Comparison of ENCODE assay signal across 1 cellular context in the genomic region with DNA sequence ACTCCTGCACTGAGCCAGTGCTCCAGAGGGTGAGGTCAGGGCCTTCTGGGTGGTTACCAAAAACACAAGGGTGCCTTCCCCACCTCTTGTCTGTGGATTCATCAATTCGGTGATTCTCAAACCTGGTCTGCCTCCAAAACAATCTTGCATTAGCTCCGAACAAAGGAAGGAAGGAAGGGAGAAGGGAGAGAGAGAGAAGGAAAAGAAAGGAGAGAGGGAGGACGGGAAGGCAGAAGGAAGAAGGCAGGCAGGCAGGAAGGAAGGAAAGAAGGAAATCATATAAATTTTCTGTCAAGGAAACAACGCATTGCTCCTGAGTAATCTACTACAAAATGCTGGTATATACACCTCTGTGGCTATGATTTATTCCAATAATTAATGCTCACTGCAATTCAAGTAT.
TF ChIP-seq lines count a peak whose summit lies in the region.

No MANE protein-coding gene starts in this region.

TF ChIP-seq in HEK293, 187 proteins besides CTCF, POLR2A, EP300 and RAD21 (continued from another document):
- TF ChIP-seq ZFP69B (tag by site-specific recombination; IDR thresholded peaks at IDR 0.05) (no peak), SCRT1 (tag by site-specific recombination; IDR thresholded peaks at IDR 0.05; ENCODE audit: borderline replicate concordance) (no peak)
- TF ChIP-seq, protein P1, sequence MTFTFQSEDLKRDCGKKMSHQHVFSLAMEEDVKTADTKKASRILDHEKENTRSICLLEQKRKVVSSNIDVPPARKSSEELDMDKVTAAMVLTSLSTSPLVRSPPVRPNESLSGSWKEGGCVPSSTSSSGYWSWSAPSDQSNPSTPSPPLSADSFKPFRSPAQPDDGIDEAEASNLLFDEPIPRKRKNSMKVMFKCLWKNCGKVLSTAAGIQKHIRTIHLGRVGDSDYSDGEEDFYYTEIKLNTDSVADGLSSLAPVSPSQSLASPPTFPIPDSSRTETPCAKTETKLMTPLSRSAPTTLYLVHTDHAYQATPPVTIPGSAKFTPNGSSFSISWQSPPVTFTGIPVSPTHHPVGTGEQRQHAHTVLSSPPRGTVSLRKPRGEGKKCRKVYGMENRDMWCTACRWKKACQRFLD (tag by site-specific recombination; IDR thresholded peaks at IDR 0.05): no peak
